In genomic region chr7:105890290-105890997, GRCh38 we compare ENCODE assay signal across 15 cellular contexts. TPM values are rescaled to one million over a fixed set of nuclear protein-coding genes. Genes with fewer than 3 reads are reported as not detected.
DNase-seq lines count a peak whose midpoint lies in the region; ATAC-seq and TF ChIP-seq lines count a peak whose summit lies in the region.
"Had no signal": no experiment of that assay in that cellular context is flagged by ENCODE, and none has a peak within 500 bp of the region (broad histone marks: within the 10 kb centered on the region; RNA-seq: fewer than 3 reads in every experiment).

No MANE protein-coding gene starts in this region.

- TF ChIP-seq CTCF in left ventricle myocardium inferior (IDR thresholded peaks at IDR 0.05; ENCODE audit: borderline replicate concordance) = no peak

- no peak overlapping the region for H3K27ac ChIP-seq in left ventricle myocardium inferior (replicated peaks)
- H3K27ac ChIP-seq: coronary artery, SJCRH30 had no signal

- no peaks in the 10 kb centered on the region for H3K36me3 ChIP-seq in left ventricle myocardium inferior
- H3K36me3 ChIP-seq: SJCRH30 had no signal

- intact Hi-C loops in left ventricle myocardium inferior (cut with micrococcal nuclease) = no loop called here

- no peaks in the 10 kb centered on the region for H3K27me3 ChIP-seq in left ventricle myocardium inferior (ENCODE audit: low read depth)
- H3K27me3 ChIP-seq: SJCRH30 had no signal

- peak; percentile 30 for DNase-seq in activated naive CD4-positive, alpha-beta T cell treated with Interleukin-2 at 50 U/mL for 16 hours
- no peak for DNase-seq in activated naive CD4-positive, alpha-beta T cell (lab: John Stamatoyannopoulos, UW)
- DNase-seq in activated T-cell treated with anti-CD3 and anti-CD28 coated beads, Interleukin-2, amount 50 U/mL, for 48 hours = peak; percentile 30 to 37
- DNase-seq in fibroblast of peridontal ligament (ENCODE audit: extremely low read depth) = peak; percentile 31
- DNase-seq in stimulated activated CD8-positive, alpha-beta memory T cell treated with anti-CD3 and anti-CD28 coated beads, Interleukin-4, amount 100 ng/mL, for 48 hours = peak; percentile 51
- no peak for DNase-seq in left ventricle myocardium inferior
- no peak for DNase-seq in NCI-H1436 treated with DMSO at 0.1 percent for 48 hours (lab: John Stamatoyannopoulos, UW)
- DNase-seq: activated effector memory CD4-positive, alpha-beta T cell treated with anti-CD3 and anti-CD28 coated beads, Interleukin-2, amount 50 U/mL, for 16 hours; DMS53; HFFc6; NK-92 treated with Interleukin-12 subunit alpha and Interleukin-12 subunit beta, amount 100 ng/mL, for 24 hours; posterior cingulate gyrus had no signal

- no peaks in the 10 kb centered on the region for H3K9me3 ChIP-seq in left ventricle myocardium inferior (replicated peaks)
- H3K9me3 ChIP-seq: SJCRH30 had no signal

- ATAC-seq in GM18520 (IDR thresholded peaks at IDR 0.05; ENCODE audit: unreplicated experiment) = no peak

- peaks cover 3% of the 10 kb centered on the region for H3K4me1 ChIP-seq in left ventricle myocardium inferior

- no peak overlapping the region for H3K4me3 ChIP-seq in left ventricle myocardium inferior
- H3K4me3 ChIP-seq: coronary artery, SJCRH30 had no signal

RNA-seq across cellular contexts. Expression of gene ATXN7L1, which starts 14.0 kb away (rescaled TPM):
- 6.2 TPM for total RNA-seq in left ventricle myocardium inferior

Comparison
In these comparisons a context has a peak if more than half of its experiments do, and no peak if none do; other contexts are left out.
1. DNase-seq: peak in activated naive CD4-positive, alpha-beta T cell treated with Interleukin-2 at 50 U/mL for 16 hours (single experiment), activated T-cell treated with anti-CD3 and anti-CD28 coated beads, Interleukin-2, amount 50 U/mL, for 48 hours (2 of 2), fibroblast of peridontal ligament (single experiment) and stimulated activated CD8-positive, alpha-beta memory T cell treated with anti-CD3 and anti-CD28 coated beads, Interleukin-4, amount 100 ng/mL, for 48 hours (single experiment); none in activated naive CD4-positive, alpha-beta T cell (0 of 4), left ventricle myocardium inferior (single experiment) and NCI-H1436 treated with DMSO at 0.1 percent for 48 hours (single experiment).